In the genomic region with DNA sequence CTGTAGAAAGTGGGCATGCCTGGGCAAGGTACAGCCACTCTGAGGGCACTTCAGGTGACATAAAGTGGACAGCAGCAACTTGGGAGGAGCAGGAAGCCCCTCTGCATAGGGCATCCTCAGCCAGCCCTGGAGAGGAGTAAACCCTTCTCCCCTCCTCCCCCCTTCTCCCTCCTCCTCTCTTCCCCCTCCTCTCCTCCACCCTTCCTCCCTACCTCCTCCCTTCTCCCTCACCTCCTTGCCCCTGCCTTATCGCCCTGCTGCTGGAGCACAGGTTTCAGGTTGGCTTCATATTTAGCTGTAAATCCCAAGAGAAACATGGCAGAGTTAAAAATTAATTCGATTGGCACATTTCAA, we compare ENCODE assay signal across 2 cellular contexts.
TF ChIP-seq lines count a peak whose summit lies in the region.

No MANE protein-coding gene starts in this region.

TF ChIP-seq in IMR-90, 13 proteins besides CTCF, POLR2A, EP300 and RAD21:
- TF ChIP-seq MXI1 (IDR thresholded peaks at IDR 0.05; ENCODE audit: borderline replicate concordance, low read depth, low read length) (no peak), RFX5 (IDR thresholded peaks at IDR 0.05; ENCODE audit: low read depth, low read length) (no peak), MAZ (IDR thresholded peaks at IDR 0.05; ENCODE audit: borderline replicate concordance, low read depth, low read length) (no peak), BHLHE40 (IDR thresholded peaks at IDR 0.05; ENCODE audit: low read depth, low read length) (no peak), SMC3 (IDR thresholded peaks at IDR 0.05; ENCODE audit: low read depth, low read length) (no peak), FOS (IDR thresholded peaks at IDR 0.05; ENCODE audit: low read depth, low read length) (no peak), NFE2L2 (IDR thresholded peaks at IDR 0.05; ENCODE audit: low read depth, low read length) (no peak), CEBPB (IDR thresholded peaks at IDR 0.05; ENCODE audit: low read depth, low read length) (no peak), MAFK (IDR thresholded peaks at IDR 0.05; ENCODE audit: low read depth, low read length) (no peak), RCOR1 (IDR thresholded peaks at IDR 0.05; ENCODE audit: insufficient replicate concordance, low read length) (no peak), CHD1 (IDR thresholded peaks at IDR 0.05; ENCODE audit: low read depth, low read length) (no peak)
- TF ChIP-seq, protein P1, sequence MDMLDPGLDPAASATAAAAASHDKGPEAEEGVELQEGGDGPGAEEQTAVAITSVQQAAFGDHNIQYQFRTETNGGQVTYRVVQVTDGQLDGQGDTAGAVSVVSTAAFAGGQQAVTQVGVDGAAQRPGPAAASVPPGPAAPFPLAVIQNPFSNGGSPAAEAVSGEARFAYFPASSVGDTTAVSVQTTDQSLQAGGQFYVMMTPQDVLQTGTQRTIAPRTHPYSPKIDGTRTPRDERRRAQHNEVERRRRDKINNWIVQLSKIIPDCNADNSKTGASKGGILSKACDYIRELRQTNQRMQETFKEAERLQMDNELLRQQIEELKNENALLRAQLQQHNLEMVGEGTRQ (IDR thresholded peaks at IDR 0.05; ENCODE audit: low read depth, low read length): no peak
- TF ChIP-seq, protein P2, sequence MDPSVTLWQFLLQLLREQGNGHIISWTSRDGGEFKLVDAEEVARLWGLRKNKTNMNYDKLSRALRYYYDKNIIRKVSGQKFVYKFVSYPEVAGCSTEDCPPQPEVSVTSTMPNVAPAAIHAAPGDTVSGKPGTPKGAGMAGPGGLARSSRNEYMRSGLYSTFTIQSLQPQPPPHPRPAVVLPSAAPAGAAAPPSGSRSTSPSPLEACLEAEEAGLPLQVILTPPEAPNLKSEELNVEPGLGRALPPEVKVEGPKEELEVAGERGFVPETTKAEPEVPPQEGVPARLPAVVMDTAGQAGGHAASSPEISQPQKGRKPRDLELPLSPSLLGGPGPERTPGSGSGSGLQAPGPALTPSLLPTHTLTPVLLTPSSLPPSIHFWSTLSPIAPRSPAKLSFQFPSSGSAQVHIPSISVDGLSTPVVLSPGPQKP (IDR thresholded peaks at IDR 0.05; ENCODE audit: borderline replicate concordance, low read depth, low read length): no peak

TF ChIP-seq in GM12878, 131 proteins besides CTCF, POLR2A, EP300 and RAD21:
- TF ChIP-seq, protein P3, sequence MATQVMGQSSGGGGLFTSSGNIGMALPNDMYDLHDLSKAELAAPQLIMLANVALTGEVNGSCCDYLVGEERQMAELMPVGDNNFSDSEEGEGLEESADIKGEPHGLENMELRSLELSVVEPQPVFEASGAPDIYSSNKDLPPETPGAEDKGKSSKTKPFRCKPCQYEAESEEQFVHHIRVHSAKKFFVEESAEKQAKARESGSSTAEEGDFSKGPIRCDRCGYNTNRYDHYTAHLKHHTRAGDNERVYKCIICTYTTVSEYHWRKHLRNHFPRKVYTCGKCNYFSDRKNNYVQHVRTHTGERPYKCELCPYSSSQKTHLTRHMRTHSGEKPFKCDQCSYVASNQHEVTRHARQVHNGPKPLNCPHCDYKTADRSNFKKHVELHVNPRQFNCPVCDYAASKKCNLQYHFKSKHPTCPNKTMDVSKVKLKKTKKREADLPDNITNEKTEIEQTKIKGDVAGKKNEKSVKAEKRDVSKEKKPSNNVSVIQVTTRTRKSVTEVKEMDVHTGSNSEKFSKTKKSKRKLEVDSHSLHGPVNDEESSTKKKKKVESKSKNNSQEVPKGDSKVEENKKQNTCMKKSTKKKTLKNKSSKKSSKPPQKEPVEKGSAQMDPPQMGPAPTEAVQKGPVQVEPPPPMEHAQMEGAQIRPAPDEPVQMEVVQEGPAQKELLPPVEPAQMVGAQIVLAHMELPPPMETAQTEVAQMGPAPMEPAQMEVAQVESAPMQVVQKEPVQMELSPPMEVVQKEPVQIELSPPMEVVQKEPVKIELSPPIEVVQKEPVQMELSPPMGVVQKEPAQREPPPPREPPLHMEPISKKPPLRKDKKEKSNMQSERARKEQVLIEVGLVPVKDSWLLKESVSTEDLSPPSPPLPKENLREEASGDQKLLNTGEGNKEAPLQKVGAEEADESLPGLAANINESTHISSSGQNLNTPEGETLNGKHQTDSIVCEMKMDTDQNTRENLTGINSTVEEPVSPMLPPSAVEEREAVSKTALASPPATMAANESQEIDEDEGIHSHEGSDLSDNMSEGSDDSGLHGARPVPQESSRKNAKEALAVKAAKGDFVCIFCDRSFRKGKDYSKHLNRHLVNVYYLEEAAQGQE (IDR thresholded peaks at IDR 0.05; ENCODE audit: low read depth, low read length): no peak
- TF ChIP-seq, protein P4, sequence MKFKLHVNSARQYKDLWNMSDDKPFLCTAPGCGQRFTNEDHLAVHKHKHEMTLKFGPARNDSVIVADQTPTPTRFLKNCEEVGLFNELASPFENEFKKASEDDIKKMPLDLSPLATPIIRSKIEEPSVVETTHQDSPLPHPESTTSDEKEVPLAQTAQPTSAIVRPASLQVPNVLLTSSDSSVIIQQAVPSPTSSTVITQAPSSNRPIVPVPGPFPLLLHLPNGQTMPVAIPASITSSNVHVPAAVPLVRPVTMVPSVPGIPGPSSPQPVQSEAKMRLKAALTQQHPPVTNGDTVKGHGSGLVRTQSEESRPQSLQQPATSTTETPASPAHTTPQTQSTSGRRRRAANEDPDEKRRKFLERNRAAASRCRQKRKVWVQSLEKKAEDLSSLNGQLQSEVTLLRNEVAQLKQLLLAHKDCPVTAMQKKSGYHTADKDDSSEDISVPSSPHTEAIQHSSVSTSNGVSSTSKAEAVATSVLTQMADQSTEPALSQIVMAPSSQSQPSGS (IDR thresholded peaks at IDR 0.05; ENCODE audit: low read length): no peak
- TF ChIP-seq NR2F1 (conservative IDR thresholded peaks at IDR 0.05) (no peak), RCOR1 (conservative IDR thresholded peaks at IDR 0.05; ENCODE audit: low read depth, low read length) (no peak), NFYA (IDR thresholded peaks at IDR 0.05; ENCODE audit: borderline replicate concordance, low read depth, low read length) (no peak), STAT1 (conservative IDR thresholded peaks at IDR 0.05) (no peak), CHD4 (IDR thresholded peaks at IDR 0.05) (no peak)
TF ChIP-seq in GM12878: peak in this region for 0.
